26 cellular contexts compared by ENCODE assay signal in genomic region chr2:70528276-70528675, GRCh38.
"Had no signal": no experiment of that assay in that cellular context is flagged by ENCODE, and none has a peak within 500 bp of the region (broad histone marks: within the 10 kb centered on the region; RNA-seq: fewer than 3 reads in every experiment).

No MANE protein-coding gene starts in this region.

- DNase-seq: hippocampal formation; kidney; left colon; left lung; lower lobe of right lung; mammary epithelial cell; mesenchymal stem cell; naive thymus-derived CD8-positive, alpha-beta T cell; ovary; retina; right cardiac atrium; stimulated activated CD4-positive, alpha-beta T cell treated with anti-CD3 and anti-CD28 coated beads, Interleukin-12 subunit alpha, Interleukin-12 subunit beta, amount 100 ng/mL, for 4 hours; stimulated activated CD4-positive, alpha-beta T cell treated with anti-CD3 and anti-CD28 coated beads, Interleukin-15, amount 100 ng/mL, for 24 hours; stimulated activated CD4-positive, alpha-beta T cell treated with anti-CD3 and anti-CD28 coated beads, Interleukin-2, amount 100 ng/mL, for 24 hours; stimulated activated CD4-positive, alpha-beta T cell treated with anti-CD3 and anti-CD28 coated beads, Interleukin-4, amount 100 ng/mL, for 1 hour; stimulated activated naive B cell treated with anti-CD40 and anti-IgM and Interleukin-4, amounts not matched to agents 10 μg/mL and 1 μg/mL and 100 μg/mL, for 72 hours; stimulated activated naive CD8-positive, alpha-beta T cell treated with anti-CD3 and anti-CD28 coated beads, Interleukin-15, Interleukin-2, amounts not matched to agents 100 U/mL and 50 U/mL, for 24 hours; stomach; testis; transverse colon had no signal

- H3K27me3 Mint-ChIP-seq: naive thymus-derived CD8-positive, alpha-beta T cell had no signal

- H3K4me1 ChIP-seq: testis had no signal

- H3K27ac Mint-ChIP-seq: stimulated activated naive B cell treated with anti-CD40 and anti-IgM and Interleukin-4, amounts not matched to agents 10 μg/mL and 1 μg/mL and 100 μg/mL, for 72 hours had no signal

- H3K36me3 ChIP-seq: left lung, lower lobe of right lung, ovary, prostate gland, stomach, thyroid gland, transverse colon, upper lobe of left lung, vagina had no signal

- H3K36me3 Mint-ChIP-seq: stimulated activated naive B cell treated with anti-CD40 and anti-IgM and Interleukin-4, amounts not matched to agents 10 μg/mL and 1 μg/mL and 100 μg/mL, for 72 hours had no signal

- H3K4me3 Mint-ChIP-seq: naive thymus-derived CD8-positive, alpha-beta T cell; stimulated activated naive B cell treated with anti-CD40 and anti-IgM and Interleukin-4, amounts not matched to agents 10 μg/mL and 1 μg/mL and 100 μg/mL, for 72 hours had no signal

- H3K27me3 ChIP-seq: left lung, ovary, stomach, testis, thyroid gland, transverse colon, upper lobe of left lung, vagina had no signal

- ATAC-seq: left lung; naive thymus-derived CD8-positive, alpha-beta T cell; right cardiac atrium; sciatic nerve; stimulated activated naive B cell treated with anti-CD40 and anti-IgM and Interleukin-4, amounts not matched to agents 10 μg/mL and 1 μg/mL and 100 μg/mL, for 72 hours; stimulated activated naive CD8-positive, alpha-beta T cell treated with anti-CD3 and anti-CD28 coated beads, Interleukin-15, Interleukin-2, amounts not matched to agents 100 U/mL and 50 U/mL, for 24 hours had no signal

- H3K4me3 ChIP-seq: left lung, lower lobe of right lung, ovary, prostate gland, skin epidermis, stomach, testis, thyroid gland, transverse colon, upper lobe of left lung, vagina had no signal

- H3K9me3 ChIP-seq: left lung, lower lobe of right lung, ovary, prostate gland, stomach, testis, thyroid gland, transverse colon, upper lobe of left lung, vagina had no signal

- H3K27ac ChIP-seq: left lung, lower lobe of right lung, ovary, prostate gland, skin epidermis, stomach, testis, thyroid gland, transverse colon, upper lobe of left lung, vagina had no signal
